8 cellular contexts compared by ENCODE assay signal in the genomic region with DNA sequence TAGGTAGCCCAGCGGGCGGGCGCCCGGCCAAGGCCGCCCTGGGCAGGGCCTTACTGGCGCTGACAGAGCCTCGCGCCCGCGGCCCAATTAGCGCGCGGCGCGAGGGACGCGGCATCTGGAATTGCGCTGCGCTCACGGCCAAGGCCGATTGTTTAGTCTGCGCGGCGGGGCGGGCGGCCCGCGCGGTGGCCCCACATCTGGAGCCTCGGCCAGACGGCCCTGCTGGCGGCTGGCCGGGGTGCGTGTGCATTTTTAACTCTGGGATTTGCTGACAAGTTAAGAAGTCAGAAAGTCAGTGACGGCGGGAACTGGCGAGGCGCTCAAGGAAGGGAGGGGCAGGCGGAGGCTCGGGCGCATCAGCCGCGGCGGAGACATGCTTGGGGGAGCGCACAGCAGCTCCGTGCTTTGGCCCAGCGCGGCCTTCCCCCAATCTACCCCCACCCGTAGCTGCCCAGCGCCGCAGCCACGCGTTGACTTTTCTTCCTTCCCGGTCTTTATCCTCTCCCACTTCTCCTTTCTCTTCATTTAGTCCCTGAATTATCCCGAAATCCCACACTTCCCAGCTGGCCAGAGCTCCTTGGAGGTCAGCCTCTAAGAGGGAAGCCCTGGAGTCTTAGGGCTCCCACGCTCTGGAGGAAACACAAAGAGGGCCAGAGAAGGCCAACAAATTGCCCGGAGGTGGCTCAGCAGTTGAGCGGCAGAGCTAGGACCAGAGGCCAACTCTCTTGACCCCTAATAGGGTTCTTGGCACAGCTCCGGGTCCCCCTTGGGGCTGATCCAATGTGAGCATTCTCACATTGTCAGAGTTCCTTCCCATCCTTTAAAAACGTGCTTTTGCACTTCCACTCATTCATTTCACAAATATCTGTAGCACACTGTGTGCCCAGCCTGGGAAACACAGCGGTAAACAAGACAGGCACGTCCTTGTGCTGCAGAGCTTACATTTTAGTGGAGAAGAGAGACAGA. TPM values are rescaled to one million over a fixed set of nuclear protein-coding genes. Genes with fewer than 3 reads are reported as not detected.
DNase-seq lines count a peak whose midpoint lies in the region; ATAC-seq, FAIRE-seq and TF ChIP-seq lines count a peak whose summit lies in the region.

No MANE protein-coding gene starts in this region.

- no peaks in the 10 kb centered on the region for H3K4me1 ChIP-seq in CD8-positive, alpha-beta T cell (ENCODE audit: insufficient read depth, low read length)
- H3K4me1 ChIP-seq in duodenal mucosa (ENCODE audit: control insufficient read depth in 1 of 2, insufficient read depth in 2 of 2, low read length in 2 of 2) (peaks cover 13 to 17% of the 10 kb centered on the region in 2 donors), right lobe of liver (peaks cover 0 to 18% (median 4%) of the 10 kb centered on the region in 4 donors)

- intact Hi-C loops in CD8-positive, alpha-beta T cell (cut with DNase I, micrococcal nuclease): no loop called here
- intact Hi-C loops in right lobe of liver (cut with DNase I): no loop called here

- H3K9me3 Mint-ChIP-seq in CD8-positive, alpha-beta T cell: no peaks in the 10 kb centered on the region
- H3K9me3 Mint-ChIP-seq in stimulated activated naive CD8-positive, alpha-beta T cell treated with anti-CD3 and anti-CD28 coated beads, Interleukin-15, Interleukin-2, amounts not matched to agents 100 ng/mL and 50 ng/mL, for 24 hours: no peaks in the 10 kb centered on the region

- H3K27ac ChIP-seq in CD8-positive, alpha-beta T cell (ENCODE audit: low read depth, low read length): no peak overlapping the region
- no peak overlapping the region for H3K27ac ChIP-seq in duodenal mucosa (ENCODE audit: low read depth, low read length)
- H3K27ac ChIP-seq in right lobe of liver: no peak overlapping the region

- peaks cover 12% of the 10 kb centered on the region for H3K27me3 ChIP-seq in CD8-positive, alpha-beta T cell (ENCODE audit: insufficient read depth, low read length)
- H3K27me3 ChIP-seq in duodenal mucosa (ENCODE audit: control insufficient read depth in 1 of 2, insufficient read depth in 2 of 2, low read length in 2 of 2): peaks cover 13 to 19% of the 10 kb centered on the region in 2 donors
- H3K27me3 ChIP-seq in right lobe of liver: peaks cover 3 to 18% of the 10 kb centered on the region in 2 donors

- peaks cover 18% of the 10 kb centered on the region for H3K4me1 Mint-ChIP-seq in CD8-positive, alpha-beta T cell (ENCODE audit: low read depth)
- H3K4me1 Mint-ChIP-seq in stimulated activated naive CD8-positive, alpha-beta T cell treated with anti-CD3 and anti-CD28 coated beads, Interleukin-15, Interleukin-2, amounts not matched to agents 100 ng/mL and 50 ng/mL, for 24 hours (ENCODE audit: low read depth): peaks cover 27% of the 10 kb centered on the region

- H3K9ac ChIP-seq in duodenal mucosa (ENCODE audit: low read depth in 1 of 2, low read length in 2 of 2): no peak overlapping the region

- H3K27me3 Mint-ChIP-seq in CD8-positive, alpha-beta T cell (ENCODE audit: low read depth): peaks cover 58% of the 10 kb centered on the region
- peaks cover 54% of the 10 kb centered on the region for H3K27me3 Mint-ChIP-seq in stimulated activated naive CD8-positive, alpha-beta T cell treated with anti-CD3 and anti-CD28 coated beads, Interleukin-15, Interleukin-2, amounts not matched to agents 100 ng/mL and 50 ng/mL, for 24 hours

- 8% methylated on average over 44 of the region's 62 CpGs for WGBS in right lobe of liver (ENCODE audit: insufficient coverage, low coverage, low lambda C conversion rate, missing lambda C conversion rate)

- TF ChIP-seq POLR2A in right lobe of liver (IDR thresholded peaks at IDR 0.05): no peak
- no peak for TF ChIP-seq POLR2A in H54 (IDR thresholded peaks at IDR 0.05; ENCODE audit: low read depth, low read length)

- no peak for ATAC-seq in CD8-positive, alpha-beta T cell
- ATAC-seq in right lobe of liver (peak; percentile 50 to 77 (median 65)), HG03280 (IDR thresholded peaks at IDR 0.05; ENCODE audit: unreplicated experiment) (no peak)

- no peaks in the 10 kb centered on the region for H3K9me3 ChIP-seq in CD8-positive, alpha-beta T cell (ENCODE audit: low read length)
- H3K9me3 ChIP-seq in duodenal mucosa (ENCODE audit: control insufficient read depth in 1 of 2, low read length in 2 of 2) (no peaks in the 10 kb centered on the region), right lobe of liver (no peaks in the 10 kb centered on the region)

- FAIRE-seq in GM19239 (lab: Jason Lieb, UNC): no peak
- FAIRE-seq in H54 (lab: Jason Lieb, UNC): no peak

- H3K36me3 Mint-ChIP-seq in CD8-positive, alpha-beta T cell: no peaks in the 10 kb centered on the region
- H3K36me3 Mint-ChIP-seq in stimulated activated naive CD8-positive, alpha-beta T cell treated with anti-CD3 and anti-CD28 coated beads, Interleukin-15, Interleukin-2, amounts not matched to agents 100 ng/mL and 50 ng/mL, for 24 hours (ENCODE audit: low read depth): no peaks in the 10 kb centered on the region

- H3K27ac Mint-ChIP-seq in CD8-positive, alpha-beta T cell: no peak overlapping the region
- H3K27ac Mint-ChIP-seq in stimulated activated naive CD8-positive, alpha-beta T cell treated with anti-CD3 and anti-CD28 coated beads, Interleukin-15, Interleukin-2, amounts not matched to agents 100 ng/mL and 50 ng/mL, for 24 hours: peak overlapping the region; percentile 75

- no peak for TF ChIP-seq CTCF in CD8-positive, alpha-beta T cell (IDR thresholded peaks at IDR 0.05)
- no peak for TF ChIP-seq CTCF in right lobe of liver (IDR thresholded peaks at IDR 0.05)

- no peaks in the 10 kb centered on the region for H3K36me3 ChIP-seq in CD8-positive, alpha-beta T cell (ENCODE audit: insufficient read depth, low read length)
- no peaks in the 10 kb centered on the region for H3K36me3 ChIP-seq in duodenal mucosa (ENCODE audit: control insufficient read depth in 1 of 2, insufficient read depth in 2 of 2, low read length in 2 of 2)
- H3K36me3 ChIP-seq in right lobe of liver: no peaks in the 10 kb centered on the region

- no peak for DNase-seq in CD8-positive, alpha-beta T cell
- DNase-seq in GM19239 (ENCODE audit: insufficient read length, low spot score) (peak; percentile 71), NCI-H510A (lab: John Stamatoyannopoulos, UW) (peak; percentile 50), right lobe of liver (peak; percentile 56 to 64 (median 61)), H54 (ENCODE audit: insufficient read length, low spot score) (no peak)

- H3K4me3 Mint-ChIP-seq in CD8-positive, alpha-beta T cell: peak overlapping the region; percentile 22
- peak overlapping the region; percentile 56 for H3K4me3 Mint-ChIP-seq in stimulated activated naive CD8-positive, alpha-beta T cell treated with anti-CD3 and anti-CD28 coated beads, Interleukin-15, Interleukin-2, amounts not matched to agents 100 ng/mL and 50 ng/mL, for 24 hours

- no peak overlapping the region for H3K4me3 ChIP-seq in CD8-positive, alpha-beta T cell (ENCODE audit: low read depth, low read length)
- H3K4me3 ChIP-seq in duodenal mucosa (ENCODE audit: low read depth in 1 of 2, low read length in 2 of 2): peak overlapping the region; percentile 30 to 51
- H3K4me3 ChIP-seq in right lobe of liver: peak overlapping the region in 2 of 3 donors; percentile 9 to 11

- CTCF ChIA-PET in CD8-positive, alpha-beta T cell (lab: Charles Lee): interaction anchor here (1.0 kb wide), 1 partner anchor 34 kb away, joined by 4 read pairs; no protein-coding TSS in a partner anchor

- POLR2A ChIA-PET in CD8-positive, alpha-beta T cell (lab: Charles Lee): no interaction called here

RNA-seq across cellular contexts. Expression of gene FOXP4, which starts 40.8 kb away (rescaled TPM):
- total RNA-seq in CD8-positive, alpha-beta T cell: 10 to 100 TPM in 1 of 2 experiments, 1 to 10 TPM in 1; 9.9 to 11.4 TPM
- 10 to 100 TPM; 12.6 to 19.2 (median 14.9) TPM for total RNA-seq in right lobe of liver

Comparison
In these comparisons a context has a peak if more than half of its experiments do, and no peak if none do; other contexts are left out.
1. ATAC-seq: peak in right lobe of liver (4 of 4); none in CD8-positive, alpha-beta T cell (single experiment) and HG03280 (single experiment).
2. DNase-seq: peak in GM19239 (single experiment), NCI-H510A (single experiment) and right lobe of liver (3 of 3); none in CD8-positive, alpha-beta T cell (0 of 7) and H54 (single experiment).